In the genomic region with DNA sequence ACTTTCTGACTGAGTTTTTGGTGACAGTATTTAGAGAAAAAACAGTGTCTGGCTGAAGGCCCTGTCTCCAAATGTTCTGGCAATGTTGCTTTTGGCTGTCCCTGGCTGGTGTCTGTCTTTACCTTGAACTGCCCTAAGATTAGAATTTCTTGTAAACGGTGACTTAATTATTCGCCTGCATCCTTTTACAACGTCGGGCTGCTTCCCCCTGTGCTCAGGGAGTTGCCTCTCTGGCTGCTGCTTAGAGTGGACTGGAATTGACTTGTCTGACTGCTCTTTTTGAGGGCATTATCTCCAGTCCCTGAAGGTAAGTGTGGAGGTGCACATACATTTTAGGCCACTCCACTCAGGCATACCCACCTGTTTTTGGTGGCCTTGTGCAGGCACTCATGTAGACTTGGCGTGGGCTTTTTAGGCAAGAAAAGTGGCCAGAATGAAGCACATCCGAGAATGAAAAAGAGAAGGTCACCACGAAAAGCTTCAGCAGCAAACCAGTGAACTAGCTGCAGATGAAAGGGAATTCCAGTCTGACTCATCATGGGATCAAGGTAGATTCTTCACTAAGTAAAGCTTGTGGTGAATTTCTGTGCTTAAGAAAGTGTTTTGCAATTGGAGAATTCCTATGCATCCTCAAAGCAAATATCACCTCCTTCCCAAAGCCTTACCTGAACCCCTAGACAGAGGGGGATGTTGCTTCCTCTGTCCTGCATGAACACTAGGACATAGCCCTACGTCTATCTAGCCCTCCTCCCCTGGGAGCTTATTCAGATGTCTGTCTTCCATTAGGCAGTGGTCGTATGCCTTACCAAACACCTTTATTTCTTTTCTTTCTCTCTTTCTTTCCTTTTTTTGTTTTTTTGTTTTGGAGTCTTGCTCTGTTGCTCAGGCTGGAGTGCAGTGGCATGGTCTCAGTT, we compare ENCODE assay signal across 11 cellular contexts.
DNase-seq lines count a peak whose midpoint lies in the region; ATAC-seq, FAIRE-seq and TF ChIP-seq lines count a peak whose summit lies in the region.
"Had no signal": no experiment of that assay in that cellular context is flagged by ENCODE, and none has a peak within 500 bp of the region (broad histone marks: within the 10 kb centered on the region; RNA-seq: fewer than 3 reads in every experiment).

No MANE protein-coding gene starts in this region.

- DNase-seq in HepG2 (ENCODE audit: low spot score) (peak; percentile 29), right lobe of liver (no peak), HT1080 (ENCODE audit: low read depth) (peak; percentile 73), epithelial cell of prostate (ENCODE audit: low read depth, low spot score) (peak; percentile 33), GM19238 (ENCODE audit: insufficient read length, low spot score) (no peak), UCSD-AML1 (lab: John Stamatoyannopoulos, UW; ENCODE audit: unreplicated experiment) (no peak), COR-L47 (lab: John Stamatoyannopoulos, UW) (no peak), Peyer's patch (no peak)
- DNase-seq: activated CD4-positive, CD25-positive, alpha-beta regulatory T cell treated with anti-CD3 and anti-CD28 coated beads, Interleukin-2, amount 50 U/mL, for 72 hours; H7; NCI-H187 had no signal

- intact Hi-C loops in HepG2 (cut with micrococcal nuclease; ENCODE audit: unreplicated experiment) = no loop called here
- intact Hi-C loops in right lobe of liver (cut with DNase I) = no loop called here

- no peak overlapping the region for H3K27ac ChIP-seq in HepG2 (ENCODE audit: extremely low read length, insufficient read depth, low read length)
- H3K27ac ChIP-seq in right lobe of liver = no peak overlapping the region
- no peak overlapping the region for H3K27ac ChIP-seq in epithelial cell of prostate
- no peak overlapping the region for H3K27ac ChIP-seq in Peyer's patch

- TF ChIP-seq CTCF in HepG2 (CRISPR knock-in tag; IDR thresholded peaks at IDR 0.05) (no peak), right lobe of liver (IDR thresholded peaks at IDR 0.05) (no peak), Peyer's patch (IDR thresholded peaks at IDR 0.05) (no peak)

- no peaks in the 10 kb centered on the region for H3K27me3 ChIP-seq in HepG2 (ENCODE audit: control insufficient read depth in 1 of 2, insufficient read depth in 2 of 2, low read length in 2 of 2)
- no peaks in the 10 kb centered on the region for H3K27me3 ChIP-seq in right lobe of liver
- no peaks in the 10 kb centered on the region for H3K27me3 ChIP-seq in Peyer's patch

- no peak for FAIRE-seq in HepG2 (lab: Jason Lieb, UNC)

- CTCF ChIA-PET in HepG2 (lab: Yijun Ruan, JAX; ENCODE audit: low intra/inter-chr PET ratio, low total read pairs) = no interaction called here

- H3K9me3 ChIP-seq in HepG2 (ENCODE audit: low read length) (no peaks in the 10 kb centered on the region), right lobe of liver (no peaks in the 10 kb centered on the region), Peyer's patch (no peaks in the 10 kb centered on the region)

- TF ChIP-seq EP300 in HepG2 (IDR thresholded peaks at IDR 0.05; ENCODE audit: low read depth in 2 of 2, low read length in 2 of 2) (no peak), HepG2 (CRISPR knock-in tag; IDR thresholded peaks at IDR 0.05; ENCODE audit: borderline replicate concordance) (no peak)

- H3K4me1 ChIP-seq in HepG2 (ENCODE audit: insufficient read depth, low read length) (no peaks in the 10 kb centered on the region), right lobe of liver (no peaks in the 10 kb centered on the region), Peyer's patch (peaks cover 0 to 3% (median 0%) of the 10 kb centered on the region in 4 donors)

- H3K4me3 ChIP-seq in HepG2 (replicated peaks in 1 of 3; ENCODE audit: insufficient read depth in 1 of 3, low read depth in 2 of 3, low read length in 3 of 3) = no peak overlapping the region
- H3K4me3 ChIP-seq in right lobe of liver = no peak overlapping the region
- no peak overlapping the region for H3K4me3 ChIP-seq in Peyer's patch

- in situ Hi-C loops in HepG2 (cut with HindIII; ENCODE audit: extremely low pct_ligation_motif_present, low pct_unique_long_range_greater_than_20kb) = no loop called here

- no peaks in the 10 kb centered on the region for H3K79me2 ChIP-seq in HepG2 (ENCODE audit: insufficient read depth, low read length)

- TF ChIP-seq POLR2A in HepG2 (IDR thresholded peaks at IDR 0.05; ENCODE audit: insufficient read depth in 1 of 2, low read depth in 2 of 2, low read length in 2 of 2) = no peak
- no peak for TF ChIP-seq POLR2A in right lobe of liver (IDR thresholded peaks at IDR 0.05)
- TF ChIP-seq POLR2A in Peyer's patch (IDR thresholded peaks at IDR 0.05) = no peak

- POLR2A ChIA-PET in HepG2 (lab: Yijun Ruan, JAX) = no interaction called here

- no peak overlapping the region for H2AFZ ChIP-seq in HepG2 (ENCODE audit: low read length)

- 15% methylated on average over 9 of the region's 9 CpGs for WGBS in HepG2 (ENCODE audit: low lambda C conversion rate)
- WGBS in right lobe of liver (ENCODE audit: insufficient coverage, low coverage, low lambda C conversion rate, missing lambda C conversion rate) = 74% methylated on average over 9 of the region's 9 CpGs

- ATAC-seq in HepG2 (peak; percentile 49; the same call in 2 of the 3 replicates), right lobe of liver (no peak)

- no peaks in the 10 kb centered on the region for H4K20me1 ChIP-seq in HepG2 (ENCODE audit: insufficient read depth, low read length)

- no TSS peak for BruUV-seq in HepG2 (replicated peaks; lab: Mats Ljungman, UMichigan)

- H3K36me3 ChIP-seq in HepG2 (replicated peaks in 1 of 2; ENCODE audit: control insufficient read depth in 1 of 2, insufficient read depth in 2 of 2, low read length in 2 of 2) = no peaks in the 10 kb centered on the region
- H3K36me3 ChIP-seq in right lobe of liver = no peaks in the 10 kb centered on the region
- H3K36me3 ChIP-seq in Peyer's patch = no peaks in the 10 kb centered on the region

- no peak for TF ChIP-seq RAD21 in HepG2 (CRISPR knock-in tag; IDR thresholded peaks at IDR 0.05)

- no peak overlapping the region for H3K9ac ChIP-seq in HepG2 (ENCODE audit: insufficient read depth, low read depth, low read length)

- H3K4me2 ChIP-seq in HepG2 (ENCODE audit: low read depth, low read length) = no peak overlapping the region

TF ChIP-seq in HepG2, 621 proteins besides CTCF, POLR2A, EP300 and RAD21:
- TF ChIP-seq ZNF451 (CRISPR knock-in tag; IDR thresholded peaks at IDR 0.05) (no peak), FOSL2 (CRISPR knock-in tag; IDR thresholded peaks at IDR 0.05) (peak; percentile 72), TEAD3 (CRISPR knock-in tag; optimal IDR thresholded peaks at IDR 0.05; ENCODE audit: borderline replicate concordance) (peak; percentile 16), KLF16 (CRISPR knock-in tag; IDR thresholded peaks at IDR 0.05) (no peak), CEBPB (IDR thresholded peaks at IDR 0.05; ENCODE audit: borderline replicate concordance, low read depth, low read length) (no peak)
- TF ChIP-seq, protein P1, sequence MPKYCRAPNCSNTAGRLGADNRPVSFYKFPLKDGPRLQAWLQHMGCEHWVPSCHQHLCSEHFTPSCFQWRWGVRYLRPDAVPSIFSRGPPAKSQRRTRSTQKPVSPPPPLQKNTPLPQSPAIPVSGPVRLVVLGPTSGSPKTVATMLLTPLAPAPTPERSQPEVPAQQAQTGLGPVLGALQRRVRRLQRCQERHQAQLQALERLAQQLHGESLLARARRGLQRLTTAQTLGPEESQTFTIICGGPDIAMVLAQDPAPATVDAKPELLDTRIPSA (CRISPR knock-in tag; IDR thresholded peaks at IDR 0.05; ENCODE audit: borderline replicate concordance) = no peak
- TF ChIP-seq, protein P2, sequence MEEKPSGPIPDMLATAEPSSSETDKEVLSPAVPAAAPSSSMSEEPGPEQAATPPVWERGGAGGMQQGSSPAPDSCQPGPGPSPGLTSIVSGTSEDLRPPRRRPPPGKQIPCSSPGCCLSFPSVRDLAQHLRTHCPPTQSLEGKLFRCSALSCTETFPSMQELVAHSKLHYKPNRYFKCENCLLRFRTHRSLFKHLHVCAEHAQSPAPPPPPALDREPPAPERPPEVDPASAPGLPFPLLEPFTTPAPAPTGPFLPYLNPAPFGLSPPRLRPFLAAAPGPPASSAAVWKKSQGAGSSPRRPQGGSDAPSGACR (CRISPR knock-in tag; IDR thresholded peaks at IDR 0.05) = no peak

Comparison
In these comparisons a context has a peak if more than half of its experiments do, and no peak if none do; other contexts are left out.
1. DNase-seq: peak in HepG2 (single experiment), HT1080 (single experiment) and epithelial cell of prostate (single experiment); none in right lobe of liver (0 of 3), GM19238 (single experiment), UCSD-AML1 (single experiment), COR-L47 (single experiment) and Peyer's patch (0 of 3).